6 cellular contexts compared by ENCODE assay signal in the genomic region with DNA sequence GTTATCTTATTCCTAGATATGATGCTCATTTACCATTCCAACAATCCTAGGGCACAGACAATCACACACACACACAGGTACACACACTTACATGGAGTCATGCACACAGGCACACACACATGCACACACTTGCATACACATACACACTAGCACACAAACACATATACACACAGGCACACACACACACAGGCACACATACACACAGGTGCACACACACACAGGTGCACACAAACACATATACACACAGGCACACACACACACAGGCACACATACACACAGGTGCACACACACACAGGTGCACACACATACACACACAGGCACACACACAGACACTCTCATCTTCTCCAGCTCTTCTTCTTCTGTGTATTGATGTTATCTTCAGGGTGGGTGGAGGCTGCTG. TPM values are rescaled to one million over a fixed set of nuclear protein-coding genes. Genes with fewer than 3 reads are reported as not detected.
A peak's percentile ranks its signal among the peaks of the same experiment; 100 is the strongest.
DNase-seq lines count a peak whose midpoint lies in the region; ATAC-seq, FAIRE-seq and TF ChIP-seq lines count a peak whose summit lies in the region.
"Not testable (repeated sequence)": the region's sequence is repeated elsewhere in the genome, so short reads cannot be mapped to it uniquely, and the experiment has no call there.
"Had no signal": no experiment of that assay in that cellular context is flagged by ENCODE, and none has a peak within 500 bp of the region (broad histone marks: within the 10 kb centered on the region; RNA-seq: fewer than 3 reads in every experiment).

No MANE protein-coding gene starts in this region.

- not testable (repeated sequence) for TF ChIP-seq RAD21 in HepG2 (CRISPR knock-in tag; IDR thresholded peaks at IDR 0.05)

- H3K4me2 ChIP-seq in HepG2 (ENCODE audit: low read depth, low read length); neuronal stem cell (ENCODE audit: insufficient read depth, low read length, poor library complexity, severe bottlenecking): not testable (repeated sequence)

- in situ Hi-C loops in HepG2 (cut with HindIII; ENCODE audit: extremely low pct_ligation_motif_present, low pct_unique_long_range_greater_than_20kb), result not testable (repeated sequence)

- TF ChIP-seq EP300 in HepG2 (IDR thresholded peaks at IDR 0.05; ENCODE audit: low read depth in 2 of 2, low read length in 2 of 2); HepG2 (CRISPR knock-in tag; IDR thresholded peaks at IDR 0.05; ENCODE audit: borderline replicate concordance): not testable (repeated sequence)

- peaks cover 17% of the 10 kb centered on the region; the same call in 1 of the 2 replicates for H3K9me3 ChIP-seq in HepG2 (ENCODE audit: low read length)
- not testable (repeated sequence) for H3K9me3 ChIP-seq in neuronal stem cell (replicated peaks in 1 of 2; ENCODE audit: control insufficient read depth in 2 of 2, insufficient read depth in 1 of 2, low read depth in 1 of 2, low read length in 2 of 2)

- H2AFZ ChIP-seq in HepG2 (ENCODE audit: low read length); neuronal stem cell (ENCODE audit: low read length): not testable (repeated sequence)

- not testable (repeated sequence) for TF ChIP-seq POLR2A in GM12891 (IDR thresholded peaks at IDR 0.05; ENCODE audit: low read depth, low read length); HepG2 (IDR thresholded peaks at IDR 0.05; ENCODE audit: insufficient read depth in 1 of 2, low read depth in 2 of 2, low read length in 2 of 2)

- not testable (repeated sequence) for H3K79me2 ChIP-seq in HepG2 (ENCODE audit: insufficient read depth, low read length)

- H2BK12ac ChIP-seq in neuronal stem cell (ENCODE audit: low read length), result not testable (repeated sequence)

- not testable (repeated sequence) for H3K27me3 ChIP-seq in HepG2 (ENCODE audit: control insufficient read depth in 1 of 2, insufficient read depth in 2 of 2, low read length in 2 of 2); neuronal stem cell (ENCODE audit: control insufficient read depth in 3 of 3, insufficient read depth in 3 of 3, low read depth in 1 of 3, low read length in 3 of 3)

- BruUV-seq in HepG2 (replicated peaks; lab: Mats Ljungman, UMichigan), result not testable (repeated sequence)

- not testable (repeated sequence) for H3K79me1 ChIP-seq in neuronal stem cell (ENCODE audit: low read depth, low read length)

- H4K91ac ChIP-seq in neuronal stem cell (ENCODE audit: low read depth, low read length, poor library complexity), result peak overlapping the region; percentile 72

- not testable (repeated sequence) for H4K8ac ChIP-seq in neuronal stem cell (ENCODE audit: low read depth, low read length)

- not testable (repeated sequence) for TF ChIP-seq CTCF in HepG2 (CRISPR knock-in tag; IDR thresholded peaks at IDR 0.05)

- intact Hi-C loops in HepG2 (cut with micrococcal nuclease; ENCODE audit: unreplicated experiment), result not testable (repeated sequence)

- FAIRE-seq in GM12891 (lab: Jason Lieb, UNC) (peak; percentile 70), HTR-8/SVneo (lab: Jason Lieb, UNC) (peak; percentile 96), urothelium cell line (lab: Jason Lieb, UNC) (peak; percentile 96)
- not testable (repeated sequence) for FAIRE-seq in HepG2 (lab: Jason Lieb, UNC)

- POLR2A ChIA-PET in HepG2 (lab: Yijun Ruan, JAX), result not testable (repeated sequence)

- H2BK15ac ChIP-seq in neuronal stem cell (ENCODE audit: low read length), result not testable (repeated sequence)

- H3K4ac ChIP-seq in neuronal stem cell (ENCODE audit: low read length), result not testable (repeated sequence)

- not testable (repeated sequence) for H3K14ac ChIP-seq in neuronal stem cell (ENCODE audit: low read length)

- not testable (repeated sequence) for H3K36me3 ChIP-seq in HepG2 (replicated peaks in 1 of 2; ENCODE audit: control insufficient read depth in 1 of 2, insufficient read depth in 2 of 2, low read length in 2 of 2); neuronal stem cell (replicated peaks in 1 of 2; ENCODE audit: control insufficient read depth in 2 of 2, insufficient read depth in 2 of 2, low read length in 2 of 2)

- not testable (repeated sequence) for H3K18ac ChIP-seq in neuronal stem cell (ENCODE audit: low read length)

- H2BK5ac ChIP-seq in neuronal stem cell (ENCODE audit: low read length), result not testable (repeated sequence)

- not testable (repeated sequence) for H3K9ac ChIP-seq in HepG2 (ENCODE audit: insufficient read depth, low read depth, low read length); neuronal stem cell (ENCODE audit: low read depth, low read length, poor library complexity)

- not testable (repeated sequence) for H3K4me3 ChIP-seq in HepG2 (replicated peaks in 1 of 3; ENCODE audit: insufficient read depth in 1 of 3, low read depth in 2 of 3, low read length in 3 of 3)
- H3K4me3 ChIP-seq in neuronal stem cell (ENCODE audit: low read length in 2 of 2), result peak overlapping the region in 1 of 2 donors; percentile 51

- not testable (repeated sequence) for ATAC-seq in HepG2

- H3K23ac ChIP-seq in neuronal stem cell (ENCODE audit: low read depth, low read length, poor library complexity), result not testable (repeated sequence)

- H3K27ac ChIP-seq in HepG2 (ENCODE audit: extremely low read length, insufficient read depth, low read length); neuronal stem cell (replicated peaks; ENCODE audit: low read length): not testable (repeated sequence)

- CTCF ChIA-PET in HepG2 (lab: Yijun Ruan, JAX; ENCODE audit: low intra/inter-chr PET ratio, low total read pairs), result not testable (repeated sequence)

- not testable (repeated sequence) for H2AK5ac ChIP-seq in neuronal stem cell (ENCODE audit: low read depth, low read length)

- H3K4me1 ChIP-seq in HepG2 (ENCODE audit: insufficient read depth, low read length); neuronal stem cell (ENCODE audit: control insufficient read depth in 2 of 2, insufficient read depth in 1 of 2, low read depth in 1 of 2, low read length in 2 of 2): not testable (repeated sequence)

- not testable (repeated sequence) for DNase-seq in GM12891 (ENCODE audit: insufficient read length, low spot score); HTR-8/SVneo (ENCODE audit: insufficient read length, low spot score); HepG2 (ENCODE audit: low spot score); neuronal stem cell (ENCODE audit: low spot score); urothelium cell line (ENCODE audit: low spot score)

- not testable (repeated sequence) for H4K20me1 ChIP-seq in HepG2 (ENCODE audit: insufficient read depth, low read length)

- H2BK120ac ChIP-seq in neuronal stem cell (ENCODE audit: low read depth, low read length), result not testable (repeated sequence)

RNA-seq across cellular contexts. Expression of a gene that starts 38.7 kb away (rescaled TPM):
- polyA plus RNA-seq in GM12891 (2012; ENCODE audit: low read depth, missing spikeins), result 0.04 TPM
- 2,238 and 3,445 TPM in 2 replicates for total RNA-seq in HepG2 (2016; rRNA removed; fragmentation: Illumina TruSeq; extraction: Trizol)
- total RNA-seq in HepG2 (2016; cell fraction: cytosol; rRNA removed; fragmentation: Illumina TruSeq; extraction: Trizol; ENCODE audit: low read depth), result 260 and 286 TPM in 2 replicates
- 2,230 and 3,407 TPM in 2 replicates for total RNA-seq in HepG2 (2016; cell fraction: insoluble cytoplasmic fraction; rRNA removed; fragmentation: Illumina TruSeq; extraction: Trizol)
- total RNA-seq in HepG2 (2016; cell fraction: membrane; rRNA removed; fragmentation: Illumina TruSeq; extraction: Trizol), result 374 and 428 TPM in 2 replicates
- 793 and 846 TPM in 2 replicates for total RNA-seq in HepG2 (2016; cell fraction: nucleus; rRNA removed; fragmentation: Illumina TruSeq; extraction: Trizol)
- 885 and 948 TPM in 2 replicates for polyA plus RNA-seq in HepG2 (2011; rRNA removed)
- polyA plus RNA-seq in HepG2 (2011; cell fraction: cytosol; rRNA removed), result 828 and 865 TPM in 2 replicates
- polyA plus RNA-seq in HepG2 (2011; cell fraction: nucleus; rRNA removed), result 305 and 371 TPM in 2 replicates
- polyA plus RNA-seq in HepG2 (2012), result 1,096 and 2,304 TPM in 2 replicates
- polyA plus RNA-seq in HepG2 (2016; cell fraction: cytosol; fragmentation: Illumina TruSeq; extraction: Trizol; ENCODE audit: low read depth), result 300 and 314 TPM in 2 replicates
- polyA plus RNA-seq in HepG2 (2016; cell fraction: insoluble cytoplasmic fraction; fragmentation: Illumina TruSeq; extraction: Trizol; ENCODE audit: low read depth), result 3,286 and 3,327 TPM in 2 replicates
- polyA plus RNA-seq in HepG2 (2016; cell fraction: membrane; fragmentation: Illumina TruSeq; extraction: Trizol; ENCODE audit: low read depth), result 290 and 331 TPM in 2 replicates
- polyA plus RNA-seq in HepG2 (2016; cell fraction: nucleus; fragmentation: Illumina TruSeq; extraction: Trizol; ENCODE audit: insufficient read depth, low read depth), result 1,050 and 1,147 TPM in 2 replicates
- polyA minus RNA-seq in HepG2 (2011; rRNA and poly(A)+ RNA removed; ENCODE audit: low replicate concordance), result 2.0 and 396 TPM in 2 replicates
- polyA minus RNA-seq in HepG2 (2011; cell fraction: cytosol; rRNA and poly(A)+ RNA removed), result 248 and 276 TPM in 2 replicates
- 488 and 587 TPM in 2 replicates for polyA minus RNA-seq in HepG2 (2011; cell fraction: nucleus; rRNA and poly(A)+ RNA removed)
- polyA plus RNA-seq in neuronal stem cell (2013, experiment 1 of 2), result 2.8 TPM
- polyA plus RNA-seq in neuronal stem cell (2013, experiment 2 of 2), result 3.8 TPM
- total RNA-seq: B cell had no signal
